In the genomic region with DNA sequence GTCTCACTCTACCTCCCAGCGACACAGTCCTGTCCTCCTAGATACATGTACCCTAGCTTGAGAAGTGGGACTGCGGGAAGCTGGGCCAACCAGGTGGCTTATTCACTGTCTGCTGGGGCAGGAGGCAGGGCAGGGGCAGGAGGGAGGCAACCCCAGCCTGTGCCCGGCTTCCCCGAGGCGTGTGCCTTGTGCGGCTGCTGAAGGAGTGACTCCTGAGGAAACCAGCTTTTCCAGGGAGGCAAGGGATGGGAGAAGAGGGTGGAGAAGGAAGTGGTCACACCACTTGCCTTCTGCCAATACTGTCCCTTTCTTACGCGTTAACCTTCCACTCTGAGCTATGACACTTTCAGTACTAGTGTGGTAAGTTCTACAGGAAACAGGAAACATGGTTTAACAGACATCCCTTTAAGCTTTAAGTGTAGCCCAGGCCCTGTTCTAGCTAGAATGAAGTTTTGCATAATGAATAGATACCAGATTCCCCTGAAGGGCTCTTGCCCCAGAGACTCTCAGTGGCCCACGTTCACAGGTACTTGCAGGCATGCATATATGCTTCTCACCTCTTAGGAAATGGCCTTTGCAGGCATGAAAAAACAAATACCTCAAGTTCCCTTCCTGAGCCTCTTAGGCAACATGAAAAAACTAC, we compare ENCODE assay signal across 8 cellular contexts. TPM values are rescaled to one million over a fixed set of nuclear protein-coding genes. Genes with fewer than 3 reads are reported as not detected.
A peak's percentile ranks its signal among the peaks of the same experiment; 100 is the strongest.
DNase-seq lines count a peak whose midpoint lies in the region; ATAC-seq, FAIRE-seq and TF ChIP-seq lines count a peak whose summit lies in the region.

No MANE protein-coding gene starts in this region.

- H3K4me3 ChIP-seq in SK-N-MC: peak overlapping the region; percentile 53
- no peak overlapping the region for H3K4me3 ChIP-seq in breast epithelium
- H3K4me3 ChIP-seq in brain microvascular endothelial cell (ENCODE audit: low read depth, low read length): no peak overlapping the region

- peak; percentile 99 for ATAC-seq in HG03280 (IDR thresholded peaks at IDR 0.05; ENCODE audit: unreplicated experiment)
- ATAC-seq in natural killer cell: peak; percentile 96 to 99 (median 97)

- no peaks in the 10 kb centered on the region for H3K9me3 ChIP-seq in SK-N-MC (ENCODE audit: low read depth, low read length)
- H3K9me3 ChIP-seq in breast epithelium: no peaks in the 10 kb centered on the region

- H3K27me3 Mint-ChIP-seq in natural killer cell (ENCODE audit: low read depth in 2 of 2): peaks cover 7 to 30% of the 10 kb centered on the region in 2 donors

- TF ChIP-seq CTCF in breast epithelium (IDR thresholded peaks at IDR 0.05) (no peak), natural killer cell (IDR thresholded peaks at IDR 0.05) (no peak), brain microvascular endothelial cell (IDR thresholded peaks at IDR 0.05; ENCODE audit: low read depth, low read length, missing control alignments) (no peak)

- peak; percentile 52 for DNase-seq in CD1c-positive myeloid dendritic cell (ENCODE audit: extremely low spot score)
- peak; percentile 66 for DNase-seq in GM19239 (ENCODE audit: insufficient read length, low spot score)
- peak; percentile 94 for DNase-seq in SK-N-MC (ENCODE audit: low read depth, low spot score)
- DNase-seq in breast epithelium (ENCODE audit: low spot score in 2 of 2): peak; percentile 73 to 77
- no peak for DNase-seq in natural killer cell
- DNase-seq in NCI-H2081 treated with DMSO at 0.1 percent for 48 hours (lab: John Stamatoyannopoulos, UW): no peak
- DNase-seq in brain microvascular endothelial cell: no peak

- no peaks in the 10 kb centered on the region for H3K27me3 ChIP-seq in breast epithelium
- no peaks in the 10 kb centered on the region for H3K27me3 ChIP-seq in brain microvascular endothelial cell (replicated peaks)

- H3K4me1 Mint-ChIP-seq in natural killer cell: peaks cover 39 to 43% of the 10 kb centered on the region in 2 donors

- H3K27ac ChIP-seq in SK-N-MC (peak overlapping the region; percentile 86), breast epithelium (peak overlapping the region; percentile 88 to 89), brain microvascular endothelial cell (no peak overlapping the region)

- H3K36me3 ChIP-seq in SK-N-MC (ENCODE audit: insufficient read depth, low read length): no peaks in the 10 kb centered on the region
- H3K36me3 ChIP-seq in breast epithelium: no peaks in the 10 kb centered on the region
- H3K36me3 ChIP-seq in brain microvascular endothelial cell (replicated peaks): no peaks in the 10 kb centered on the region

- peak overlapping the region; percentile 83 to 86 for H3K27ac Mint-ChIP-seq in natural killer cell

- in situ Hi-C loops in brain microvascular endothelial cell (cut with HindIII; ENCODE audit: low pct_ligation_motif_present, low sequenced_read_pairs): loop anchor here (25.0 kb wide), 1 partner anchor 91 kb away; no protein-coding TSS in a partner anchor

- peaks cover 0 to 2% of the 10 kb centered on the region in 2 donors for H3K4me1 ChIP-seq in breast epithelium

- peak overlapping the region; percentile 73 for H3K4me3 Mint-ChIP-seq in natural killer cell

- H3K36me3 Mint-ChIP-seq in natural killer cell: no peaks in the 10 kb centered on the region

- H3K9me3 Mint-ChIP-seq in natural killer cell: no peaks in the 10 kb centered on the region

- no peak overlapping the region for H3K9ac ChIP-seq in SK-N-MC (ENCODE audit: insufficient read length)

- FAIRE-seq in GM19239 (lab: Jason Lieb, UNC): peak; percentile 97

- intact Hi-C loops in breast epithelium (cut with DNase I; ENCODE audit: low total_unique reads) (no loop called here), natural killer cell (cut with micrococcal nuclease) (loop anchor here (2.0 kb wide), 1 partner anchor 39 kb away; no protein-coding TSS in a partner anchor)

- TF ChIP-seq POLR2A in breast epithelium (IDR thresholded peaks at IDR 0.05): no peak

RNA-seq across cellular contexts. Expression of gene SYPL1, which starts 40.6 kb away (rescaled TPM):
- total RNA-seq in breast epithelium (100 to 1,000 TPM in 1 of 3 donors, 10 to 100 TPM in 2; 96.2 to 116 (median 98.3) TPM), natural killer cell (10 to 100 TPM; 13.1 to 22.2 (median 14.9) TPM)

Comparison
In these comparisons a context has a peak if more than half of its experiments do, and no peak if none do; other contexts are left out.
1. DNase-seq: peak in CD1c-positive myeloid dendritic cell (single experiment), GM19239 (single experiment), SK-N-MC (single experiment) and breast epithelium (2 of 2); none in natural killer cell (single experiment), NCI-H2081 treated with DMSO at 0.1 percent for 48 hours (single experiment) and brain microvascular endothelial cell (single experiment).
2. RNA of gene SYPL1, which starts 40.6 kb away (total RNA-seq): 96.2 to 116 TPM in breast epithelium; 13.1 to 22.2 TPM in natural killer cell; every median in the first group is over 4 times any median in the second.